Comparison of ENCODE assay signal across 1 cellular context in the genomic region with DNA sequence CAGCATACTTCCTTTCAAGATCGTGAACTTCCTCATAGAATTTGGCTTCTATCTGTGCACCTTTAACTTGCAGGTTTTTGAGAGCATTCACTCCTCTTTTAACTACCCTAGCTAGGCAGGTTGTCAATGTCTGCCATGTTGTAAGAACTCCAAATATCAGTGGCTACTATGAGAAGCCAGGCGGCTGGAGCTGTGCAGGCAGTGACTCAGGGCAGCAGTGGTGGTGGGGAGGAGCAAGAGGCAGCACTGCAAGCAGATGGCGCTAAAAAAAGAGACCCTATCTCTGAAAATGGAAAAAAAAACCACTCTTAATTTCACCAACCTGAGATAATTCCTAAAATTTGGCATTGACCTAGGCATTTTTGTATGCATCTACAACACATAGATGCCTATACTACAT.
TF ChIP-seq lines count a peak whose summit lies in the region.

No MANE protein-coding gene starts in this region.

TF ChIP-seq in H1, 55 proteins besides CTCF, POLR2A, EP300 and RAD21:
- TF ChIP-seq SIRT6 (IDR thresholded peaks at IDR 0.05; ENCODE audit: low read length) (no peak), BACH1 (IDR thresholded peaks at IDR 0.05; ENCODE audit: low read length) (no peak), TAF7 (optimal IDR thresholded peaks at IDR 0.05; ENCODE audit: borderline replicate concordance, low read depth, low read length) (no peak), KDM1A (IDR thresholded peaks at IDR 0.05; ENCODE audit: borderline replicate concordance, low read length) (no peak), GTF2F1 (IDR thresholded peaks at IDR 0.05; ENCODE audit: borderline replicate concordance, low read depth, low read length) (no peak), KDM5A (IDR thresholded peaks at IDR 0.05; ENCODE audit: low read length) (no peak), CBX8 (IDR thresholded peaks at IDR 0.05; ENCODE audit: borderline replicate concordance, low read depth, low read length) (no peak), EGR1 (IDR thresholded peaks at IDR 0.05; ENCODE audit: borderline replicate concordance, low read depth, low read length) (no peak), TEAD4 (IDR thresholded peaks at IDR 0.05; ENCODE audit: low read depth, low read length) (no peak)
